Comparison of ENCODE assay signal across 12 cellular contexts in genomic region chr12:120678572-120678971, GRCh38. TPM values are rescaled to one million over a fixed set of nuclear protein-coding genes. Genes with fewer than 3 reads are reported as not detected.
DNase-seq lines count a peak whose midpoint lies in the region; ATAC-seq and TF ChIP-seq lines count a peak whose summit lies in the region.
"Had no signal": no experiment of that assay in that cellular context is flagged by ENCODE, and none has a peak within 500 bp of the region (broad histone marks: within the 10 kb centered on the region; RNA-seq: fewer than 3 reads in every experiment).

No MANE protein-coding gene starts in this region.

- H3K4me1 ChIP-seq in right cardiac atrium (ENCODE audit: control insufficient read depth, insufficient read depth, low read length) (peaks cover 3% of the 10 kb centered on the region), subcutaneous abdominal adipose tissue (ENCODE audit: control insufficient read depth in 5 of 5, insufficient read depth in 5 of 5, low read length in 5 of 5) (peaks cover 0 to 32% (median 6%) of the 10 kb centered on the region in 5 donors)

- DNase-seq in right cardiac atrium (no peak), Right ventricle myocardium inferior (ENCODE audit: missing footprints) (no peak), NCI-H2227 (lab: John Stamatoyannopoulos, UW; ENCODE audit: unreplicated experiment) (no peak), pons (ENCODE audit: low spot score) (no peak), GM10266 (ENCODE audit: extremely low spot score) (no peak)
- DNase-seq: CD8-positive, alpha-beta memory T cell; KBM-7; NCI-H226; nephron progenitor cell had no signal

- H3K4me1 Mint-ChIP-seq in activated T-helper 17 cell treated with anti-CD3 and anti-CD28 coated beads, Interleukin-2, amount 50 U/mL, for 72 hours, result no peaks in the 10 kb centered on the region
- H3K4me1 Mint-ChIP-seq: nephron progenitor cell had no signal

- H3K9me3 ChIP-seq in right cardiac atrium (ENCODE audit: control insufficient read depth, low read length) (no peaks in the 10 kb centered on the region), subcutaneous abdominal adipose tissue (ENCODE audit: control insufficient read depth in 5 of 5, low read length in 5 of 5) (no peaks in the 10 kb centered on the region)

- no peak overlapping the region for H3K4me3 ChIP-seq in right cardiac atrium (ENCODE audit: low read length)
- H3K4me3 ChIP-seq in subcutaneous abdominal adipose tissue (ENCODE audit: low read depth in 1 of 5, low read length in 5 of 5), result peak overlapping the region in 1 of 5 donors; percentile 27

- TF ChIP-seq CTCF in GM10266 (IDR thresholded peaks at IDR 0.05; ENCODE audit: control insufficient read depth, insufficient read depth, low read depth, missing control alignments), result no peak

- intact Hi-C loops in right cardiac atrium (cut with DNase I), result no loop called here
- intact Hi-C loops in Right ventricle myocardium inferior (cut with DNase I), result no loop called here

- peak overlapping the region; percentile 57 for H3K4me3 Mint-ChIP-seq in activated T-helper 17 cell treated with anti-CD3 and anti-CD28 coated beads, Interleukin-2, amount 50 U/mL, for 72 hours
- H3K4me3 Mint-ChIP-seq: nephron progenitor cell had no signal

- H3K27ac ChIP-seq in right cardiac atrium (ENCODE audit: low read length), result peak overlapping the region; percentile 25
- peak overlapping the region; percentile 77 for H3K27ac ChIP-seq in subcutaneous abdominal adipose tissue (ENCODE audit: low read depth, low read length)

- 68% methylated on average over 8 of the region's 8 CpGs for WGBS in right cardiac atrium

- no peaks in the 10 kb centered on the region for H3K9me3 Mint-ChIP-seq in activated T-helper 17 cell treated with anti-CD3 and anti-CD28 coated beads, Interleukin-2, amount 50 U/mL, for 72 hours
- H3K9me3 Mint-ChIP-seq: CD8-positive, alpha-beta memory T cell; nephron progenitor cell had no signal

- no peaks in the 10 kb centered on the region for H3K36me3 ChIP-seq in subcutaneous abdominal adipose tissue (ENCODE audit: control insufficient read depth in 5 of 5, insufficient read depth in 5 of 5, low read length in 5 of 5)

- no peak for ATAC-seq in right cardiac atrium
- no peak for ATAC-seq in Right ventricle myocardium inferior
- ATAC-seq in HG03354 (IDR thresholded peaks at IDR 0.05; ENCODE audit: poor library complexity, severe bottlenecking, unreplicated experiment), result peak; percentile 6
- ATAC-seq in activated T-helper 17 cell treated with anti-CD3 and anti-CD28 coated beads, Interleukin-2, amount 50 U/mL, for 72 hours (replicated peaks), result peak; percentile 79

- no peaks in the 10 kb centered on the region for H3K36me3 Mint-ChIP-seq in activated T-helper 17 cell treated with anti-CD3 and anti-CD28 coated beads, Interleukin-2, amount 50 U/mL, for 72 hours (ENCODE audit: low read depth)
- H3K36me3 Mint-ChIP-seq: CD8-positive, alpha-beta memory T cell had no signal

- H3K27ac Mint-ChIP-seq in activated T-helper 17 cell treated with anti-CD3 and anti-CD28 coated beads, Interleukin-2, amount 50 U/mL, for 72 hours, result peak overlapping the region; percentile 81
- H3K27ac Mint-ChIP-seq: CD8-positive, alpha-beta memory T cell; nephron progenitor cell had no signal

- H3K27me3 Mint-ChIP-seq in activated T-helper 17 cell treated with anti-CD3 and anti-CD28 coated beads, Interleukin-2, amount 50 U/mL, for 72 hours, result peaks cover 3% of the 10 kb centered on the region

- H3K9ac ChIP-seq in subcutaneous abdominal adipose tissue (ENCODE audit: low read length in 5 of 5), result no peak overlapping the region

- H3K27me3 ChIP-seq in right cardiac atrium (ENCODE audit: control insufficient read depth, insufficient read depth) (no peaks in the 10 kb centered on the region), subcutaneous abdominal adipose tissue (ENCODE audit: control insufficient read depth in 5 of 5, insufficient read depth in 4 of 5, low read length in 5 of 5) (no peaks in the 10 kb centered on the region)

RNA-seq across cellular contexts. Expression of gene MLEC, which starts 8.4 kb away (rescaled TPM):
- 100 to 1,000 TPM; 157 to 257 (median 193) TPM for total RNA-seq in right cardiac atrium
- polyA plus RNA-seq in right cardiac atrium, result 93.6 TPM
- 128 TPM for total RNA-seq in Right ventricle myocardium inferior
- 10 to 100 TPM; 58.6 to 90.5 TPM for total RNA-seq in activated T-helper 17 cell treated with anti-CD3 and anti-CD28 coated beads, Interleukin-2, amount 50 U/mL, for 72 hours

RNA-seq across cellular contexts. Expression of gene UNC119B, which starts 31.7 kb away (rescaled TPM):
- total RNA-seq in right cardiac atrium, result 10 to 100 TPM; 15.7 to 17.8 (median 16.7) TPM
- 7.0 TPM for polyA plus RNA-seq in right cardiac atrium
- 14.0 TPM for total RNA-seq in Right ventricle myocardium inferior
- total RNA-seq in activated T-helper 17 cell treated with anti-CD3 and anti-CD28 coated beads, Interleukin-2, amount 50 U/mL, for 72 hours, result 10 to 100 TPM; 23.8 to 31.1 TPM

RNA-seq across cellular contexts. Expression of gene CABP1, which starts 38.1 kb away (rescaled TPM):
- total RNA-seq in right cardiac atrium, result 1 to 10 TPM in 3 of 4 donors, under 1 TPM in 1; 0.89 to 4.0 (median 2.0) TPM
- 3.0 TPM for polyA plus RNA-seq in right cardiac atrium
- 5.5 TPM for total RNA-seq in Right ventricle myocardium inferior
- 1 to 10 TPM in 1 of 2 donors, under 1 TPM in 1; 0.56 to 6.9 TPM for total RNA-seq in activated T-helper 17 cell treated with anti-CD3 and anti-CD28 coated beads, Interleukin-2, amount 50 U/mL, for 72 hours
- polyA plus RNA-seq: CD8-positive, alpha-beta memory T cell had no signal

RNA-seq across cellular contexts. Expression of gene ACADS, which starts 47.1 kb away (rescaled TPM):
- total RNA-seq in right cardiac atrium (10 to 100 TPM; 34.2 to 51.3 (median 42.5) TPM), Right ventricle myocardium inferior (108 TPM)
- 68.0 TPM for polyA plus RNA-seq in right cardiac atrium
- 10 to 100 TPM; 13.2 to 16.2 TPM for total RNA-seq in activated T-helper 17 cell treated with anti-CD3 and anti-CD28 coated beads, Interleukin-2, amount 50 U/mL, for 72 hours

Comparison
In these comparisons a context has a peak if more than half of its experiments do, and no peak if none do; other contexts are left out.
1. ATAC-seq: peak in HG03354 (single experiment) and activated T-helper 17 cell treated with anti-CD3 and anti-CD28 coated beads, Interleukin-2, amount 50 U/mL, for 72 hours (single experiment); none in right cardiac atrium (0 of 2) and Right ventricle myocardium inferior (single experiment).